In the genomic region with DNA sequence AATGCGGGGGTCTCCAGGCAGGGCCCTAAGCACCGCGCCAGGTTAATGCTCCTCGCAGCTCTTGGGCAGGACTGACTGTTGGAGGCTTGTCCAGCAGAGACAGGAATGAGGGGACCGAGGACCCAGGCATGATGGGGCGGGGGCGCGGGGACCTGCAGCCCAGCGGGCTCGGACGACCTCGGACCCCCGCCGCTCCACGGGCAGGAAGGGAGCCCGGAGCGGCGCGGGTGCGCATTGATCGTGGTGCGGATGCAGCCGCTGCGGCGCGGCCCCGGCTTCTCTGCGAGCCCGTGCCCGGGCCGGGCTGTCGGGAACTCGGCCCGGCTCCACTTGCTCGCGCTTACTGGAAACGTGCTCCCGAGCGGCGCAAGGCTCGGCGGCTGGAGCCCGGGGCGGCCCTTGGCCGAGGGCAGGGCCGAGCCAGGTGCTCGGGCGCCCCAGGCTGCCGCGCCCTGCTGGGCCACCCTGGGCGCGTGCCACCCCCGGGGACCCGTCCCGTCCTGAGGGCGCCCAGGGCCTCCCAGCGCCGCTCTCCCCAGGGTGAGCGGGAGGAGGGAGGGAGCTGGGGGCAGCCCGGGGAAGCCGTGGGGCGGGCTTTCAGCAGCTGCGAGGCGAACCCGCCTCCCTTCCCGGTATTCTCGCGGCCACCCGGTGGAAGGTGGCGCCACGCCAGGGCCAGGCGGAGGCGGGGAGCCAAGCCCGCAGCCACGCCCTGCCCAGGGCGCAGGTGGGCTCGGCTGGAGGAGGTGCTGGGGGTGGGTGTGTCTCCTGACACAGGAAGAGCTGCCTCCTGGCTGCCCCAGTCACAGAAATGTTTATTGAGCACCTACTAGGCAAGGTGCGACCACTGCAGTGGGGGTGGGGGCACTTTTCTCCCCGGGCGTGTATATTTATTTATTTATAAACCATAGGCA, we compare ENCODE assay signal across 1 cellular context.
TF ChIP-seq lines count a peak whose summit lies in the region.

No MANE protein-coding gene starts in this region.

TF ChIP-seq in K562, 482 proteins besides CTCF, POLR2A, EP300 and RAD21 (continued from another document and continues in another):
- no peak for TF ChIP-seq SFPQ (IDR thresholded peaks at IDR 0.05; ENCODE audit: low read depth, low read length)
- no peak for TF ChIP-seq ZNF347 (CRISPR knock-in tag; IDR thresholded peaks at IDR 0.05; ENCODE audit: low read depth)
- no peak for TF ChIP-seq ZNF668 (CRISPR knock-in tag; IDR thresholded peaks at IDR 0.05)
- no peak for TF ChIP-seq ZFP36 (IDR thresholded peaks at IDR 0.05; ENCODE audit: low read depth, low read length, partially characterized antibody)
- TF ChIP-seq EHMT2 (IDR thresholded peaks at IDR 0.05), result no peak
- TF ChIP-seq ELF4 (CRISPR knock-in tag; IDR thresholded peaks at IDR 0.05), result no peak
- TF ChIP-seq ZBTB17 (CRISPR knock-in tag; IDR thresholded peaks at IDR 0.05), result no peak
- no peak for TF ChIP-seq TSHZ1 (CRISPR knock-in tag; IDR thresholded peaks at IDR 0.05)
- no peak for TF ChIP-seq ZFP1 (CRISPR knock-in tag; IDR thresholded peaks at IDR 0.05)
- TF ChIP-seq LCOR (CRISPR knock-in tag; IDR thresholded peaks at IDR 0.05), result no peak
- no peak for TF ChIP-seq HEY1 (CRISPR knock-in tag; IDR thresholded peaks at IDR 0.05; ENCODE audit: borderline replicate concordance)
- no peak for TF ChIP-seq ZNF133 (CRISPR knock-in tag; IDR thresholded peaks at IDR 0.05)
- TF ChIP-seq HIVEP1 (CRISPR knock-in tag; IDR thresholded peaks at IDR 0.05), result no peak
- TF ChIP-seq KAT8 (IDR thresholded peaks at IDR 0.05; ENCODE audit: low read depth), result no peak
- TF ChIP-seq, protein P1, sequence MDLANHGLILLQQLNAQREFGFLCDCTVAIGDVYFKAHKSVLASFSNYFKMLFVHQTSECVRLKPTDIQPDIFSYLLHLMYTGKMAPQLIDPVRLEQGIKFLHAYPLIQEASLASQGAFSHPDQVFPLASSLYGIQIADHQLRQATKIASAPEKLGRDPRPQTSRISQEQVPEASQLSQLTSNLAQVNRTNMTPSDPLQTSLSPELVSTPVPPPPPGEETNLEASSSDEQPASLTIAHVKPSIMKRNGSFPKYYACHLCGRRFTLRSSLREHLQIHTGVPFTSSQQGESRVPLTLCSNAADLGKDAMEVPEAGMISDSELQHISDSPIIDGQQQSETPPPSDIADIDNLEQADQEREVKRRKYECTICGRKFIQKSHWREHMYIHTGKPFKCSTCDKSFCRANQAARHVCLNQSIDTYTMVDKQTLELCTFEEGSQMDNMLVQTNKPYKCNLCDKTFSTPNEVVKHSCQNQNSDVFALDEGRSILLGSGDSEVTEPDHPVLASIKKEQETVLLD (IDR thresholded peaks at IDR 0.05), result no peak
- TF ChIP-seq SIX5 (IDR thresholded peaks at IDR 0.05; ENCODE audit: borderline replicate concordance in 1 of 2, insufficient read depth in 1 of 2, low read depth in 1 of 2, low read length in 2 of 2), result no peak
- peak; percentile 82 for TF ChIP-seq RBFOX2 (IDR thresholded peaks at IDR 0.05; ENCODE audit: low read depth, low read length)
- TF ChIP-seq CREB3L1 (IDR thresholded peaks at IDR 0.05; ENCODE audit: borderline replicate concordance, low read depth), result 0 out of 2 replicates have a peak, but pooled peaks have one; percentile 15
- no peak for TF ChIP-seq MECOM (CRISPR knock-in tag; IDR thresholded peaks at IDR 0.05)
- TF ChIP-seq ZC3H11A (IDR thresholded peaks at IDR 0.05; ENCODE audit: low read depth, low read length), result no peak
- TF ChIP-seq, protein P2, sequence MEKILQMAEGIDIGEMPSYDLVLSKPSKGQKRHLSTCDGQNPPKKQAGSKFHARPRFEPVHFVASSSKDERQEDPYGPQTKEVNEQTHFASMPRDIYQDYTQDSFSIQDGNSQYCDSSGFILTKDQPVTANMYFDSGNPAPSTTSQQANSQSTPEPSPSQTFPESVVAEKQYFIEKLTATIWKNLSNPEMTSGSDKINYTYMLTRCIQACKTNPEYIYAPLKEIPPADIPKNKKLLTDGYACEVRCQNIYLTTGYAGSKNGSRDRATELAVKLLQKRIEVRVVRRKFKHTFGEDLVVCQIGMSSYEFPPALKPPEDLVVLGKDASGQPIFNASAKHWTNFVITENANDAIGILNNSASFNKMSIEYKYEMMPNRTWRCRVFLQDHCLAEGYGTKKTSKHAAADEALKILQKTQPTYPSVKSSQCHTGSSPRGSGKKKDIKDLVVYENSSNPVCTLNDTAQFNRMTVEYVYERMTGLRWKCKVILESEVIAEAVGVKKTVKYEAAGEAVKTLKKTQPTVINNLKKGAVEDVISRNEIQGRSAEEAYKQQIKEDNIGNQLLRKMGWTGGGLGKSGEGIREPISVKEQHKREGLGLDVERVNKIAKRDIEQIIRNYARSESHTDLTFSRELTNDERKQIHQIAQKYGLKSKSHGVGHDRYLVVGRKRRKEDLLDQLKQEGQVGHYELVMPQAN (IDR thresholded peaks at IDR 0.05; ENCODE audit: borderline replicate concordance), result peak; percentile 30; the same call in 1 of the 2 replicates
- no peak for TF ChIP-seq ELF2 (CRISPR knock-in tag; IDR thresholded peaks at IDR 0.05)
- no peak for TF ChIP-seq GABPB1 (CRISPR knock-in tag; IDR thresholded peaks at IDR 0.05)
- TF ChIP-seq BRF1 (IDR thresholded peaks at IDR 0.05; ENCODE audit: borderline replicate concordance, extremely low read depth, insufficient read length), result no peak
- no peak for TF ChIP-seq OTX1 (CRISPR knock-in tag; IDR thresholded peaks at IDR 0.05)
- TF ChIP-seq BDP1 (IDR thresholded peaks at IDR 0.05; ENCODE audit: insufficient read depth, insufficient read length), result no peak
- no peak for TF ChIP-seq ZBTB8A (IDR thresholded peaks at IDR 0.05; ENCODE audit: partially characterized antibody)
- TF ChIP-seq VEZF1 (CRISPR knock-in tag; IDR thresholded peaks at IDR 0.05), result peak; percentile 87
- no peak for TF ChIP-seq ZNF23 (CRISPR knock-in tag; IDR thresholded peaks at IDR 0.05)
- TF ChIP-seq POLR2AphosphoS5 (IDR thresholded peaks at IDR 0.05; ENCODE audit: control insufficient read depth, insufficient read depth, low read depth, low read length), result peak; percentile 36; the same call in 1 of the 2 replicates
- TF ChIP-seq, protein P3, sequence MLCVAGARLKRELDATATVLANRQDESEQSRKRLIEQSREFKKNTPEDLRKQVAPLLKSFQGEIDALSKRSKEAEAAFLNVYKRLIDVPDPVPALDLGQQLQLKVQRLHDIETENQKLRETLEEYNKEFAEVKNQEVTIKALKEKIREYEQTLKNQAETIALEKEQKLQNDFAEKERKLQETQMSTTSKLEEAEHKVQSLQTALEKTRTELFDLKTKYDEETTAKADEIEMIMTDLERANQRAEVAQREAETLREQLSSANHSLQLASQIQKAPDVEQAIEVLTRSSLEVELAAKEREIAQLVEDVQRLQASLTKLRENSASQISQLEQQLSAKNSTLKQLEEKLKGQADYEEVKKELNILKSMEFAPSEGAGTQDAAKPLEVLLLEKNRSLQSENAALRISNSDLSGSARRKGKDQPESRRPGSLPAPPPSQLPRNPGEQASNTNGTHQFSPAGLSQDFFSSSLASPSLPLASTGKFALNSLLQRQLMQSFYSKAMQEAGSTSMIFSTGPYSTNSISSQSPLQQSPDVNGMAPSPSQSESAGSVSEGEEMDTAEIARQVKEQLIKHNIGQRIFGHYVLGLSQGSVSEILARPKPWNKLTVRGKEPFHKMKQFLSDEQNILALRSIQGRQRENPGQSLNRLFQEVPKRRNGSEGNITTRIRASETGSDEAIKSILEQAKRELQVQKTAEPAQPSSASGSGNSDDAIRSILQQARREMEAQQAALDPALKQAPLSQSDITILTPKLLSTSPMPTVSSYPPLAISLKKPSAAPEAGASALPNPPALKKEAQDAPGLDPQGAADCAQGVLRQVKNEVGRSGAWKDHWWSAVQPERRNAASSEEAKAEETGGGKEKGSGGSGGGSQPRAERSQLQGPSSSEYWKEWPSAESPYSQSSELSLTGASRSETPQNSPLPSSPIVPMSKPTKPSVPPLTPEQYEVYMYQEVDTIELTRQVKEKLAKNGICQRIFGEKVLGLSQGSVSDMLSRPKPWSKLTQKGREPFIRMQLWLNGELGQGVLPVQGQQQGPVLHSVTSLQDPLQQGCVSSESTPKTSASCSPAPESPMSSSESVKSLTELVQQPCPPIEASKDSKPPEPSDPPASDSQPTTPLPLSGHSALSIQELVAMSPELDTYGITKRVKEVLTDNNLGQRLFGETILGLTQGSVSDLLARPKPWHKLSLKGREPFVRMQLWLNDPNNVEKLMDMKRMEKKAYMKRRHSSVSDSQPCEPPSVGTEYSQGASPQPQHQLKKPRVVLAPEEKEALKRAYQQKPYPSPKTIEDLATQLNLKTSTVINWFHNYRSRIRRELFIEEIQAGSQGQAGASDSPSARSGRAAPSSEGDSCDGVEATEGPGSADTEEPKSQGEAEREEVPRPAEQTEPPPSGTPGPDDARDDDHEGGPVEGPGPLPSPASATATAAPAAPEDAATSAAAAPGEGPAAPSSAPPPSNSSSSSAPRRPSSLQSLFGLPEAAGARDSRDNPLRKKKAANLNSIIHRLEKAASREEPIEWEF (CRISPR knock-in tag; IDR thresholded peaks at IDR 0.05), result no peak
- no peak for TF ChIP-seq SRSF7 (optimal IDR thresholded peaks at IDR 0.05; ENCODE audit: low read depth, low read length)
- TF ChIP-seq RUNX1 (IDR thresholded peaks at IDR 0.05; ENCODE audit: low read depth), result no peak
- no peak for TF ChIP-seq ARHGAP35 (IDR thresholded peaks at IDR 0.05; ENCODE audit: partially characterized antibody)
- no peak for TF ChIP-seq ZKSCAN1 (IDR thresholded peaks at IDR 0.05; ENCODE audit: low read depth, low read length)
- 0 out of 2 replicates have a peak, but pooled peaks have one; percentile 12 for TF ChIP-seq FOXP1 (CRISPR knock-in tag; IDR thresholded peaks at IDR 0.05)
- TF ChIP-seq ZNF253 (CRISPR knock-in tag; conservative IDR thresholded peaks at IDR 0.05), result no peak
- TF ChIP-seq, protein P4, sequence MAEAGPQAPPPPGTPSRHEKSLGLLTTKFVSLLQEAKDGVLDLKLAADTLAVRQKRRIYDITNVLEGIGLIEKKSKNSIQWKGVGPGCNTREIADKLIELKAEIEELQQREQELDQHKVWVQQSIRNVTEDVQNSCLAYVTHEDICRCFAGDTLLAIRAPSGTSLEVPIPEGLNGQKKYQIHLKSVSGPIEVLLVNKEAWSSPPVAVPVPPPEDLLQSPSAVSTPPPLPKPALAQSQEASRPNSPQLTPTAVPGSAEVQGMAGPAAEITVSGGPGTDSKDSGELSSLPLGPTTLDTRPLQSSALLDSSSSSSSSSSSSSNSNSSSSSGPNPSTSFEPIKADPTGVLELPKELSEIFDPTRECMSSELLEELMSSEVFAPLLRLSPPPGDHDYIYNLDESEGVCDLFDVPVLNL (CRISPR knock-in tag; IDR thresholded peaks at IDR 0.05; ENCODE audit: low read depth), result no peak
- no peak for TF ChIP-seq GATA2 (CRISPR knock-in tag; IDR thresholded peaks at IDR 0.05)
- TF ChIP-seq TAF15 (IDR thresholded peaks at IDR 0.05; ENCODE audit: low read depth, low read length), result no peak
- TF ChIP-seq MTF1 (CRISPR knock-in tag; IDR thresholded peaks at IDR 0.05; ENCODE audit: borderline replicate concordance), result no peak
- no peak for TF ChIP-seq TBL1XR1 (IDR thresholded peaks at IDR 0.05; ENCODE audit: low read length in 2 of 2)
- TF ChIP-seq ZC3H8 (IDR thresholded peaks at IDR 0.05), result no peak
